Comparison of ENCODE assay signal across 1 cellular context in the genomic region with DNA sequence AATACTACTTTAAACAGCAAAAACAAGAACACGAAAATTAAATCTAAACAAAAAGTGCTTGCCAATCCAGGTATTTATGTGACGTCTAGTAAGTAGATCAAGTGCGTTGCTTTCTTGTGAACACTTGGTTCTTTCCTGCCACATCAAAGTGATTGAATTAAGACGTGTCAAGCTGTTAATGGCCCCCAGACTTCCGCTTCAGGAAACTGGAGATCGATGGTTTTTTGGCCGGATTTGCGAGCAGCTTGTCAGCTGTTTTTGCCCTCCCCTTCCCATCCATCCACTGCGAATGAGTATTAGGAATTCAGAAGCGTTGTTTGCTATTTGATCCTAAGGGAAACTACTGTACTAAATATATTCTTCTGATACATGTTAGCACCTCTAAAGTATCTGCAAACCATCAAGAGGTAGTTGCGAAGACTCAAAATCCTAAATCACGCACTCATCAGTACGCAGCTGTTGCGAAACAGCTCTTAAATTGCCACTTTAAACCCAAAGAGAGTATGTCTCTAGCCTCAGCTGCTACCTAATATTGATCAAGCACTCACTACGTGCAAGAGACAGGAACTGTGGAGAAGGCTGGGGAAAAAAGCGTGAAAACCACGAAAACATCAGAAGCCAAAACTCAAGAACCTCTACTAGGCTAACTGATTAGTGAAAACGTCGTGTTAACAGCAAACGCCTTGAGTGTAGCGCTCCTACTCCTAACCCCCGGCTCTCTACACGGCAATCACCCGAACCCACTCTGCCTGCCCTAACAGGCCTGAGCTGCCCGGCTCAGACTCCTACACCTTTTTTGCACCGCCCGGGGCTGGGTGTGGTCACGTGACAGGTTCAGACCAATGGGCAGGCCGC.
TF ChIP-seq lines count a peak whose summit lies in the region.

No MANE protein-coding gene starts in this region.

TF ChIP-seq in HepG2, 621 proteins besides CTCF, POLR2A, EP300 and RAD21:
- TF ChIP-seq, protein P1, sequence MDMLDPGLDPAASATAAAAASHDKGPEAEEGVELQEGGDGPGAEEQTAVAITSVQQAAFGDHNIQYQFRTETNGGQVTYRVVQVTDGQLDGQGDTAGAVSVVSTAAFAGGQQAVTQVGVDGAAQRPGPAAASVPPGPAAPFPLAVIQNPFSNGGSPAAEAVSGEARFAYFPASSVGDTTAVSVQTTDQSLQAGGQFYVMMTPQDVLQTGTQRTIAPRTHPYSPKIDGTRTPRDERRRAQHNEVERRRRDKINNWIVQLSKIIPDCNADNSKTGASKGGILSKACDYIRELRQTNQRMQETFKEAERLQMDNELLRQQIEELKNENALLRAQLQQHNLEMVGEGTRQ (IDR thresholded peaks at IDR 0.05; ENCODE audit: low read depth, low read length): 0 out of 2 replicates have a peak, but pooled peaks have one; percentile 19
- TF ChIP-seq, protein P1 (CRISPR knock-in tag; IDR thresholded peaks at IDR 0.05; ENCODE audit: borderline replicate concordance): no peak
- TF ChIP-seq CEBPB (IDR thresholded peaks at IDR 0.05; ENCODE audit: borderline replicate concordance, low read depth, low read length) (peak; percentile 69; the same call in 1 of the 2 replicates), ZNF564 (CRISPR knock-in tag; IDR thresholded peaks at IDR 0.05) (no peak), RAD51 (IDR thresholded peaks at IDR 0.05; ENCODE audit: borderline replicate concordance) (peak; percentile 63; the same call in 1 of the 2 replicates)
- TF ChIP-seq, protein P2, sequence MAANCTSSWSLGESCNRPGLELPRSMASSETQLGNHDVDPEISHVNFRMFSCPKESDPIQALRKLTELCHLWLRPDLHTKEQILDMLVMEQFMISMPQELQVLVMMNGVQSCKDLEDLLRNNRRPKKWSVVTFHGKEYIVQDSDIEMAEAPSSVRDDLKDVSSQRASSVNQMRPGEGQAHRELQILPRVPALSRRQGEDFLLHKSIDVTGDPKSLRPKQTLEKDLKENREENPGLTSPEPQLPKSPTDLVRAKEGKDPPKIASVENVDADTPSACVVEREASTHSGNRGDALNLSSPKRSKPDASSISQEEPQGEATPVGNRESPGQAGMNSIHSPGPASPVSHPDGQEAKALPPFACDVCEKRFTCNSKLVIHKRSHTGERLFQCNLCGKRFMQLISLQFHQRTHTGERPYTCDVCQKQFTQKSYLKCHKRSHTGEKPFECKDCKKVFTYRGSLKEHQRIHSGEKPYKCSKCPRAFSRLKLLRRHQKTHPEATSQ (CRISPR knock-in tag; IDR thresholded peaks at IDR 0.05; ENCODE audit: borderline replicate concordance): no peak
TF ChIP-seq in HepG2: peak in this region for 3.
